20 cellular contexts compared by ENCODE assay signal in genomic region chr7:128550920-128551319, GRCh38.
DNase-seq lines count a peak whose midpoint lies in the region; ATAC-seq and TF ChIP-seq lines count a peak whose summit lies in the region.
"Had no signal": no experiment of that assay in that cellular context is flagged by ENCODE, and none has a peak within 500 bp of the region (broad histone marks: within the 10 kb centered on the region; RNA-seq: fewer than 3 reads in every experiment).

No MANE protein-coding gene starts in this region.

- no peak overlapping the region for H3K27ac ChIP-seq in testis
- H3K27ac ChIP-seq: BLaER1 treated with 17β-estradiol and CSF1 and Interleukin-3, amounts not matched to agents 10 nM and 100 nM; HL-60 had no signal

- peaks cover 7% of the 10 kb centered on the region for H3K4me1 Mint-ChIP-seq in activated CD8-positive, alpha-beta memory T cell treated with anti-CD3 and anti-CD28 coated beads, Interleukin-2, amount 10 ng/mL, durations not matched to agents 7 days and 5 days
- H3K4me1 Mint-ChIP-seq in T-helper 17 cell = peaks cover 6% of the 10 kb centered on the region
- H3K4me1 Mint-ChIP-seq in activated T-helper 17 cell treated with anti-CD3 and anti-CD28 coated beads, Interleukin-2, amount 50 U/mL, for 72 hours = peaks cover 4% of the 10 kb centered on the region
- peaks cover 0 to 4% of the 10 kb centered on the region in 2 donors for H3K4me1 Mint-ChIP-seq in effector memory CD8-positive, alpha-beta T cell (ENCODE audit: low read depth in 2 of 2)
- H3K4me1 Mint-ChIP-seq: GM23338 had no signal

- no peak for TF ChIP-seq CTCF in testis (IDR thresholded peaks at IDR 0.05)

- no peak overlapping the region for H3K4me3 Mint-ChIP-seq in activated CD8-positive, alpha-beta memory T cell treated with anti-CD3 and anti-CD28 coated beads, Interleukin-2, amount 10 ng/mL, durations not matched to agents 7 days and 5 days
- no peak overlapping the region for H3K4me3 Mint-ChIP-seq in T-helper 17 cell
- no peak overlapping the region for H3K4me3 Mint-ChIP-seq in activated T-helper 17 cell treated with anti-CD3 and anti-CD28 coated beads, Interleukin-2, amount 50 U/mL, for 72 hours
- H3K4me3 Mint-ChIP-seq in effector memory CD8-positive, alpha-beta T cell = peak overlapping the region in 1 of 2 donors; percentile 21
- H3K4me3 Mint-ChIP-seq: B cell; CD8-positive, alpha-beta T cell; GM23338 had no signal

- H3K27ac Mint-ChIP-seq in activated CD8-positive, alpha-beta memory T cell treated with anti-CD3 and anti-CD28 coated beads, Interleukin-2, amount 10 ng/mL, durations not matched to agents 7 days and 5 days = no peak overlapping the region
- peak overlapping the region; percentile 11 for H3K27ac Mint-ChIP-seq in T-helper 17 cell
- H3K27ac Mint-ChIP-seq in activated T-helper 17 cell treated with anti-CD3 and anti-CD28 coated beads, Interleukin-2, amount 50 U/mL, for 72 hours = no peak overlapping the region
- H3K27ac Mint-ChIP-seq in effector memory CD8-positive, alpha-beta T cell = peak overlapping the region in 1 of 2 donors; percentile 66
- H3K27ac Mint-ChIP-seq: B cell; CD8-positive, alpha-beta T cell; GM23338 had no signal

- intact Hi-C loops in testis (cut with DNase I; ENCODE audit: low total_unique reads) = no loop called here

- no peak for TF ChIP-seq POLR2A in testis (IDR thresholded peaks at IDR 0.05)

- H3K36me3 ChIP-seq in testis (ENCODE audit: low read depth, missing control alignments) = no peaks in the 10 kb centered on the region

- no peak overlapping the region for H3K4me3 ChIP-seq in testis
- H3K4me3 ChIP-seq: BLaER1 treated with 17β-estradiol and CSF1 and Interleukin-3, amounts not matched to agents 10 nM and 100 nM; GM23338 had no signal

- H3K9me3 Mint-ChIP-seq in activated CD8-positive, alpha-beta memory T cell treated with anti-CD3 and anti-CD28 coated beads, Interleukin-2, amount 10 ng/mL, durations not matched to agents 7 days and 5 days (ENCODE audit: low read depth) = no peaks in the 10 kb centered on the region
- no peaks in the 10 kb centered on the region for H3K9me3 Mint-ChIP-seq in activated T-helper 17 cell treated with anti-CD3 and anti-CD28 coated beads, Interleukin-2, amount 50 U/mL, for 72 hours
- H3K9me3 Mint-ChIP-seq in effector memory CD8-positive, alpha-beta T cell = no peaks in the 10 kb centered on the region
- H3K9me3 Mint-ChIP-seq: CD8-positive, alpha-beta T cell; GM23338 had no signal

- H3K9me3 ChIP-seq in T-helper 17 cell (ENCODE audit: control insufficient read depth, low read length, poor library complexity, severe bottlenecking) (no peaks in the 10 kb centered on the region), testis (no peaks in the 10 kb centered on the region)
- H3K9me3 ChIP-seq: BLaER1 treated with 17β-estradiol and CSF1 and Interleukin-3, amounts not matched to agents 10 nM and 100 nM had no signal

- no peaks in the 10 kb centered on the region for H3K4me1 ChIP-seq in testis
- H3K4me1 ChIP-seq: BLaER1 treated with 17β-estradiol and CSF1 and Interleukin-3, amounts not matched to agents 10 nM and 100 nM had no signal

- H3K27me3 ChIP-seq in testis = no peaks in the 10 kb centered on the region
- H3K27me3 ChIP-seq: BLaER1 treated with 17β-estradiol and CSF1 and Interleukin-3, amounts not matched to agents 10 nM and 100 nM had no signal

- peaks cover 21% of the 10 kb centered on the region for H3K36me3 Mint-ChIP-seq in activated CD8-positive, alpha-beta memory T cell treated with anti-CD3 and anti-CD28 coated beads, Interleukin-2, amount 10 ng/mL, durations not matched to agents 7 days and 5 days
- no peaks in the 10 kb centered on the region for H3K36me3 Mint-ChIP-seq in T-helper 17 cell (ENCODE audit: low read depth)
- peaks cover 49% of the 10 kb centered on the region for H3K36me3 Mint-ChIP-seq in activated T-helper 17 cell treated with anti-CD3 and anti-CD28 coated beads, Interleukin-2, amount 50 U/mL, for 72 hours (ENCODE audit: low read depth)
- peaks cover 54% of the 10 kb centered on the region for H3K36me3 Mint-ChIP-seq in effector memory CD8-positive, alpha-beta T cell (ENCODE audit: insufficient read depth)

- CTCF ChIA-PET in activated CD8-positive, alpha-beta memory T cell treated with anti-CD3 and anti-CD28 coated beads, Interleukin-2, amount 10 ng/mL, durations not matched to agents 7 days and 5 days (lab: Charles Lee) = interaction anchor here (0.7 kb wide), 1 partner anchor 1370 kb away, joined by 3 read pairs; no protein-coding TSS in a partner anchor

- H3K27me3 Mint-ChIP-seq in activated CD8-positive, alpha-beta memory T cell treated with anti-CD3 and anti-CD28 coated beads, Interleukin-2, amount 10 ng/mL, durations not matched to agents 7 days and 5 days = no peaks in the 10 kb centered on the region
- H3K27me3 Mint-ChIP-seq in T-helper 17 cell = no peaks in the 10 kb centered on the region
- no peaks in the 10 kb centered on the region for H3K27me3 Mint-ChIP-seq in activated T-helper 17 cell treated with anti-CD3 and anti-CD28 coated beads, Interleukin-2, amount 50 U/mL, for 72 hours
- no peaks in the 10 kb centered on the region for H3K27me3 Mint-ChIP-seq in effector memory CD8-positive, alpha-beta T cell
- H3K27me3 Mint-ChIP-seq: B cell had no signal

- DNase-seq in activated CD8-positive, alpha-beta memory T cell treated with anti-CD3 and anti-CD28 coated beads, Interleukin-2, amount 10 ng/mL, durations not matched to agents 7 days and 5 days = no peak
- DNase-seq in activated CD8-positive, alpha-beta memory T cell treated with anti-CD3 and anti-CD28 coated beads, Interleukin-2, amount 50 U/mL, for 4 hours = no peak
- DNase-seq in T-helper 17 cell (no peak), testis (no peak), activated T-cell treated with anti-CD3 and anti-CD28 coated beads for 4 hours (no peak)
- DNase-seq in effector memory CD8-positive, alpha-beta T cell = no peak
- DNase-seq: CD8-positive, alpha-beta T cell; COR-L47; DMS 273 treated with DMSO at 0.1 percent for 48 hours; DMS53; DND-41; EL; HCEC 1CT; IMR-90 had no signal

- ATAC-seq in activated CD8-positive, alpha-beta memory T cell treated with anti-CD3 and anti-CD28 coated beads, Interleukin-2, amount 10 ng/mL, durations not matched to agents 7 days and 5 days = peak; percentile 69
- peak; percentile 60 for ATAC-seq in T-helper 17 cell
- ATAC-seq in activated T-helper 17 cell treated with anti-CD3 and anti-CD28 coated beads, Interleukin-2, amount 50 U/mL, for 72 hours (replicated peaks) = peak; percentile 70
- peak; percentile 36 for ATAC-seq in effector memory CD8-positive, alpha-beta T cell (replicated peaks)
- ATAC-seq in GM21381 (IDR thresholded peaks at IDR 0.05; ENCODE audit: unreplicated experiment) = no peak
- ATAC-seq: CD8-positive, alpha-beta T cell; GM23338 had no signal

- 91 to 100% methylated on average over 1 of the region's 1 CpG for WGBS in testis, 2 donors
